Comparison of ENCODE assay signal across 28 cellular contexts in genomic region chr5:50318220-50318619, GRCh38.
"Had no signal": no experiment of that assay in that cellular context is flagged by ENCODE, and none has a peak within 500 bp of the region (broad histone marks: within the 10 kb centered on the region; RNA-seq: fewer than 3 reads in every experiment).

No MANE protein-coding gene starts in this region.

- ATAC-seq: effector memory CD8-positive, alpha-beta T cell; esophagus mucosa; gastrocnemius medialis; heart right ventricle; left cardiac atrium; left lung; left ventricle myocardium superior; lower lobe of right lung; mucosa of descending colon; naive thymus-derived CD4-positive, alpha-beta T cell had no signal

- DNase-seq: colonic mucosa; cortex of kidney; effector CD8-positive, alpha-beta T cell; effector memory CD8-positive, alpha-beta T cell; endodermal cell; erythroblast; esophagus squamous epithelium; foreskin fibroblast; foreskin melanocyte; gastrocnemius medialis; glutamatergic neuron; head of caudate nucleus; heart right ventricle; hippocampal formation; left cardiac atrium; left lung; left ventricle myocardium superior; lower lobe of right lung; mesenchymal stem cell; mucosa of descending colon; naive thymus-derived CD4-positive, alpha-beta T cell had no signal

- H3K27ac ChIP-seq: colonic mucosa, epithelial cell of prostate, esophagus squamous epithelium, gastrocnemius medialis, heart right ventricle, left lung, lower lobe of right lung had no signal

- H3K27ac Mint-ChIP-seq: dendritic cell treated with granulocyte-macrophage colony-stimulating factor and Interleukin-4, amounts not matched to agents 40 ng/mL and 50 ng/mL, for 4 days; effector memory CD8-positive, alpha-beta T cell; endodermal cell; mesothelial cell of epicardium; naive thymus-derived CD4-positive, alpha-beta T cell had no signal

- FAIRE-seq: endometrium, islet of Langerhans, keratinocyte had no signal

- H3K4me1 Mint-ChIP-seq: endodermal cell; mesothelial cell of epicardium; naive thymus-derived CD4-positive, alpha-beta T cell had no signal

- H3K9me3 Mint-ChIP-seq: dendritic cell treated with granulocyte-macrophage colony-stimulating factor and Interleukin-4, amounts not matched to agents 40 ng/mL and 50 ng/mL, for 4 days; effector memory CD8-positive, alpha-beta T cell; naive thymus-derived CD4-positive, alpha-beta T cell had no signal

- H3K36me3 Mint-ChIP-seq: mesothelial cell of epicardium had no signal

- H3K4me3 ChIP-seq: colonic mucosa, esophagus squamous epithelium, gastrocnemius medialis, heart right ventricle, left lung, lower lobe of right lung, mucosa of descending colon had no signal

- H3K9me3 ChIP-seq: colonic mucosa, esophagus squamous epithelium, gastrocnemius medialis, heart right ventricle, left lung, lower lobe of right lung, mucosa of descending colon had no signal

- H3K4me3 Mint-ChIP-seq: dendritic cell treated with granulocyte-macrophage colony-stimulating factor and Interleukin-4, amounts not matched to agents 40 ng/mL and 50 ng/mL, for 4 days; effector memory CD8-positive, alpha-beta T cell; endodermal cell; mesothelial cell of epicardium; naive thymus-derived CD4-positive, alpha-beta T cell had no signal

- H3K4me1 ChIP-seq: colonic mucosa, esophagus squamous epithelium, gastrocnemius medialis, heart right ventricle, left lung, lower lobe of right lung had no signal

- H3K27me3 Mint-ChIP-seq: dendritic cell treated with granulocyte-macrophage colony-stimulating factor and Interleukin-4, amounts not matched to agents 40 ng/mL and 50 ng/mL, for 4 days; effector memory CD8-positive, alpha-beta T cell had no signal

- H3K27me3 ChIP-seq: colonic mucosa, esophagus squamous epithelium, gastrocnemius medialis, heart right ventricle, left lung had no signal

- H3K36me3 ChIP-seq: colonic mucosa, esophagus squamous epithelium, gastrocnemius medialis, heart right ventricle, left lung, lower lobe of right lung had no signal
